Comparison of ENCODE assay signal across 27 cellular contexts in genomic region chrX:109943740-109944092, GRCh38.
"Had no signal": no experiment of that assay in that cellular context is flagged by ENCODE, and none has a peak within 500 bp of the region (broad histone marks: within the 10 kb centered on the region; RNA-seq: fewer than 3 reads in every experiment).

No MANE protein-coding gene starts in this region.

- H3K4me1 Mint-ChIP-seq: immature natural killer cell; natural killer cell; neural crest cell; stimulated activated effector memory CD8-positive, alpha-beta T cell treated with anti-CD3 and anti-CD28 coated beads, Interleukin-12 subunit alpha, Interleukin-12 subunit beta, amount 100 ng/mL, for 72 hours had no signal

- H3K27ac ChIP-seq: esophagus squamous epithelium, left ventricle myocardium inferior, lower lobe of right lung, neutrophil, pancreas, right atrium auricular region, sigmoid colon, stomach, thyroid gland, vagina had no signal

- H3K27me3 ChIP-seq: esophagus squamous epithelium, neutrophil, pancreas, right atrium auricular region, sigmoid colon, thyroid gland, vagina had no signal

- H3K27me3 Mint-ChIP-seq: effector memory CD8-positive, alpha-beta T cell had no signal

- H3K4me3 Mint-ChIP-seq: effector memory CD8-positive, alpha-beta T cell; immature natural killer cell; natural killer cell; neural crest cell; stimulated activated effector memory CD8-positive, alpha-beta T cell treated with anti-CD3 and anti-CD28 coated beads, Interleukin-12 subunit alpha, Interleukin-12 subunit beta, amount 100 ng/mL, for 72 hours had no signal

- DNase-seq: cortex of kidney; effector memory CD8-positive, alpha-beta T cell; esophagus squamous epithelium; foreskin melanocyte; glutamatergic neuron; hypothalamus; immature natural killer cell; islet precursor cell; kidney glomerular epithelial cell; left colon; left ventricle myocardium inferior; lower lobe of right lung; natural killer cell; pancreas; sigmoid colon; stimulated activated CD4-positive, alpha-beta T cell treated with anti-CD3 and anti-CD28 coated beads, Interleukin-2, amount 100 ng/mL, for 24 hours; stimulated activated CD4-positive, alpha-beta T cell treated with anti-CD3 and anti-CD28 coated beads, Interleukin-4, amount 100 ng/mL, for 24 hours; stimulated activated naive CD4-positive, alpha-beta T cell treated with Interleukin-2 at 50 U/mL for 16 hours; stomach; thyroid gland; trophoblast cell had no signal

- H3K36me3 ChIP-seq: esophagus squamous epithelium, left ventricle myocardium inferior, lower lobe of right lung, neutrophil, pancreas, right atrium auricular region, sigmoid colon, stomach, thyroid gland, vagina had no signal

- H3K4me1 ChIP-seq: esophagus squamous epithelium, left ventricle myocardium inferior, lower lobe of right lung, pancreas, right atrium auricular region, sigmoid colon, stomach, thyroid gland, vagina had no signal

- H3K27ac Mint-ChIP-seq: effector memory CD8-positive, alpha-beta T cell; immature natural killer cell; natural killer cell; progenitor cell of endocrine pancreas; stimulated activated effector memory CD8-positive, alpha-beta T cell treated with anti-CD3 and anti-CD28 coated beads, Interleukin-12 subunit alpha, Interleukin-12 subunit beta, amount 100 ng/mL, for 72 hours had no signal

- H3K9me3 ChIP-seq: esophagus squamous epithelium, left ventricle myocardium inferior, lower lobe of right lung, neutrophil, pancreas, right atrium auricular region, sigmoid colon, stomach, thyroid gland, vagina had no signal

- H3K4me3 ChIP-seq: esophagus squamous epithelium, left ventricle myocardium inferior, lower lobe of right lung, pancreas, right atrium auricular region, sigmoid colon, stomach, thyroid gland, vagina had no signal

- H3K36me3 Mint-ChIP-seq: immature natural killer cell; natural killer cell; stimulated activated effector memory CD8-positive, alpha-beta T cell treated with anti-CD3 and anti-CD28 coated beads, Interleukin-12 subunit alpha, Interleukin-12 subunit beta, amount 100 ng/mL, for 72 hours had no signal

- ATAC-seq: effector memory CD8-positive, alpha-beta T cell; left colon; lower lobe of right lung; pancreas; stimulated activated effector memory CD8-positive, alpha-beta T cell treated with anti-CD3 and anti-CD28 coated beads, Interleukin-12 subunit alpha, Interleukin-12 subunit beta, amount 100 ng/mL, for 72 hours had no signal

- H3K9me3 Mint-ChIP-seq: effector memory CD8-positive, alpha-beta T cell; immature natural killer cell; natural killer cell; stimulated activated effector memory CD8-positive, alpha-beta T cell treated with anti-CD3 and anti-CD28 coated beads, Interleukin-12 subunit alpha, Interleukin-12 subunit beta, amount 100 ng/mL, for 72 hours had no signal
